Comparison of ENCODE assay signal across 1 cellular context in genomic region chr2:240878341-240878936, GRCh38.
TF ChIP-seq lines count a peak whose summit lies in the region.

No MANE protein-coding gene starts in this region.

TF ChIP-seq in IMR-90, 13 proteins besides CTCF, POLR2A, EP300 and RAD21:
- TF ChIP-seq CHD1 (IDR thresholded peaks at IDR 0.05; ENCODE audit: low read depth, low read length), result no peak
- no peak for TF ChIP-seq BHLHE40 (IDR thresholded peaks at IDR 0.05; ENCODE audit: low read depth, low read length)
- TF ChIP-seq USF2 (IDR thresholded peaks at IDR 0.05; ENCODE audit: low read depth, low read length), result no peak
- no peak for TF ChIP-seq ELK1 (IDR thresholded peaks at IDR 0.05; ENCODE audit: borderline replicate concordance, low read depth, low read length)
- no peak for TF ChIP-seq NFE2L2 (IDR thresholded peaks at IDR 0.05; ENCODE audit: low read depth, low read length)
- TF ChIP-seq SMC3 (IDR thresholded peaks at IDR 0.05; ENCODE audit: low read depth, low read length), result no peak
